9 cellular contexts compared by ENCODE assay signal in the genomic region with DNA sequence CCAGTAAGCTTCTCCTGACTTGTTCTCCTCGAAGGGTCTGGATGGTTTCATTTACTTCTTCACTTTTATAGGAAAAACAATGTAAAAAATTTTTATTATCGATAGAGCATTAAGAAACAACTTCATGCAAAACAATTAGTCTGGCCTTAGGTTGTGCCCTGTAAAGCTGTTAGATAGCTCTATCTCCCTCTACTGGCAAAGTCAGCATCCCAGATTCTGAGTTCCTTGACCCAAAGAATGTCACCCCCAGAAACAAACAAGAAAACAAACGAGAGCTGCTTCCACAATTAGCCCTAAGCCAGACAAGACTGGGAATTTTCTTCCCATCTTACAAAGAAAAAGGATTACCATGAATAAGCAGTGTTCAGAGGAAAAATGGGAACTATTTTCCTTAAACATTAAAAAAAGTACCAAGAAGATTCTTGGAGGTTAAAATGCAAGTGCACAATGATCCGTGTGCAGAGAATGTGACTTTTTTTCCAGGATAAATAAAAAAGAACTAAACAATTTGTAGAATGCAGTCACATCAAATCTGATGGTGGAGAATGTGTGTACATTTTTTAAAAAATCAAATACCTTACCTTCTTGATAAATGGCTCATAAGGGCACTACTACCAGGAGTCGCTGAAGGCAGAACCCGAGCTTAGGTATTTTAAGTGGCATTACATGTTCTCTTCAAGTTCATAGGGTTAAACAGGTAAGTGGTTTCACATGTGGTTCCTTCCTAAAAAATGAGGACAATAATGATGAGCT.
A peak's percentile ranks its signal among the peaks of the same experiment; 100 is the strongest.
DNase-seq lines count a peak whose midpoint lies in the region; ATAC-seq and TF ChIP-seq lines count a peak whose summit lies in the region.
"Had no signal": no experiment of that assay in that cellular context is flagged by ENCODE, and none has a peak within 500 bp of the region (broad histone marks: within the 10 kb centered on the region; RNA-seq: fewer than 3 reads in every experiment).

No MANE protein-coding gene starts in this region.

- no peak overlapping the region for H3K27ac Mint-ChIP-seq in GM23338
- H3K27ac Mint-ChIP-seq: stimulated activated naive CD8-positive, alpha-beta T cell treated with anti-CD3 and anti-CD28 coated beads, Interleukin-15, Interleukin-2, amounts not matched to agents 100 ng/mL and 50 ng/mL, for 24 hours had no signal

- in situ Hi-C loops in ACHN (cut with HindIII; ENCODE audit: low pct_ligation_motif_present, low pct_unique_long_range_greater_than_20kb, low sequenced_read_pairs) = no loop called here

- no peaks in the 10 kb centered on the region for H3K9me3 Mint-ChIP-seq in GM23338
- H3K9me3 Mint-ChIP-seq: stimulated activated naive CD8-positive, alpha-beta T cell treated with anti-CD3 and anti-CD28 coated beads, Interleukin-15, Interleukin-2, amounts not matched to agents 100 ng/mL and 50 ng/mL, for 24 hours had no signal

- no peak overlapping the region for H3K4me3 ChIP-seq in GM23338

- no peaks in the 10 kb centered on the region for H3K27me3 ChIP-seq in GM23338 (ENCODE audit: insufficient read depth)

- ATAC-seq in GM23338 = peak; percentile 92
- no peak for ATAC-seq in GM19351 (IDR thresholded peaks at IDR 0.05; ENCODE audit: unreplicated experiment)
- ATAC-seq in HG03571 (IDR thresholded peaks at IDR 0.05; ENCODE audit: unreplicated experiment) = no peak

- TF ChIP-seq CTCF in GM23338 (conservative IDR thresholded peaks at IDR 0.05; ENCODE audit: low read depth in 2 of 2) = peak; percentile 69 to 73

- no peaks in the 10 kb centered on the region for H3K27me3 Mint-ChIP-seq in GM23338 (ENCODE audit: insufficient read depth, low read depth, poor library complexity)
- H3K27me3 Mint-ChIP-seq: stimulated activated naive CD8-positive, alpha-beta T cell treated with anti-CD3 and anti-CD28 coated beads, Interleukin-15, Interleukin-2, amounts not matched to agents 100 ng/mL and 50 ng/mL, for 24 hours had no signal

- no peaks in the 10 kb centered on the region for H3K36me3 Mint-ChIP-seq in GM23338 (ENCODE audit: low read depth)

- no peak overlapping the region for H3K4me3 Mint-ChIP-seq in GM23338
- H3K4me3 Mint-ChIP-seq: stimulated activated naive CD8-positive, alpha-beta T cell treated with anti-CD3 and anti-CD28 coated beads, Interleukin-15, Interleukin-2, amounts not matched to agents 100 ng/mL and 50 ng/mL, for 24 hours had no signal

- no peaks in the 10 kb centered on the region for H3K4me1 Mint-ChIP-seq in GM23338

- H3K79me2 ChIP-seq in GM23338 (replicated peaks; ENCODE audit: insufficient read depth) = no peaks in the 10 kb centered on the region

- DNase-seq in ACHN (peak; percentile 23), GM23338 (ENCODE audit: low spot score) (peak; percentile 77), RPMI8226 (peak; percentile 13), glomerular visceral epithelial cell (ENCODE audit: extremely low spot score) (peak; percentile 30), smooth muscle cell of the brain vasculature (ENCODE audit: low read depth, low spot score) (peak; percentile 9)
- DNase-seq in effector CD4-positive, alpha-beta T cell = no peak

- no peaks in the 10 kb centered on the region for H3F3A ChIP-seq in GM23338 (replicated peaks; ENCODE audit: low read depth)

- H3K27ac ChIP-seq in GM23338 (ENCODE audit: low read depth) = no peak overlapping the region

- H3K4me2 ChIP-seq in GM23338 = no peak overlapping the region

- no peak overlapping the region for H2AFZ ChIP-seq in GM23338

- no peaks in the 10 kb centered on the region for H3K9me2 ChIP-seq in GM23338 (ENCODE audit: insufficient read depth)

- H3K36me3 ChIP-seq in GM23338 (ENCODE audit: insufficient read depth) = no peaks in the 10 kb centered on the region

- no peaks in the 10 kb centered on the region for H3K4me1 ChIP-seq in GM23338 (ENCODE audit: insufficient read depth)

- H4K20me1 ChIP-seq in GM23338 (replicated peaks; ENCODE audit: insufficient read depth) = no peaks in the 10 kb centered on the region

TF ChIP-seq in GM23338, 12 proteins besides CTCF, POLR2A, EP300 and RAD21 (continues in another document):
- TF ChIP-seq EZH2phosphoT487 (IDR thresholded peaks at IDR 0.05; ENCODE audit: unreplicated experiment) (no peak), POLR2AphosphoS5 (IDR thresholded peaks at IDR 0.05; ENCODE audit: low read depth) (no peak), CREB1 (CRISPR knock-in tag; IDR thresholded peaks at IDR 0.05; ENCODE audit: low read depth) (no peak), ZNF114 (CRISPR knock-in tag; IDR thresholded peaks at IDR 0.05) (no peak), NANOG (IDR thresholded peaks at IDR 0.05; ENCODE audit: borderline replicate concordance) (no peak), STAT1 (IDR thresholded peaks at IDR 0.05; ENCODE audit: unreplicated experiment) (no peak), ZNF331 (CRISPR knock-in tag; IDR thresholded peaks at IDR 0.05; ENCODE audit: low read depth) (no peak)
- TF ChIP-seq, protein P1, sequence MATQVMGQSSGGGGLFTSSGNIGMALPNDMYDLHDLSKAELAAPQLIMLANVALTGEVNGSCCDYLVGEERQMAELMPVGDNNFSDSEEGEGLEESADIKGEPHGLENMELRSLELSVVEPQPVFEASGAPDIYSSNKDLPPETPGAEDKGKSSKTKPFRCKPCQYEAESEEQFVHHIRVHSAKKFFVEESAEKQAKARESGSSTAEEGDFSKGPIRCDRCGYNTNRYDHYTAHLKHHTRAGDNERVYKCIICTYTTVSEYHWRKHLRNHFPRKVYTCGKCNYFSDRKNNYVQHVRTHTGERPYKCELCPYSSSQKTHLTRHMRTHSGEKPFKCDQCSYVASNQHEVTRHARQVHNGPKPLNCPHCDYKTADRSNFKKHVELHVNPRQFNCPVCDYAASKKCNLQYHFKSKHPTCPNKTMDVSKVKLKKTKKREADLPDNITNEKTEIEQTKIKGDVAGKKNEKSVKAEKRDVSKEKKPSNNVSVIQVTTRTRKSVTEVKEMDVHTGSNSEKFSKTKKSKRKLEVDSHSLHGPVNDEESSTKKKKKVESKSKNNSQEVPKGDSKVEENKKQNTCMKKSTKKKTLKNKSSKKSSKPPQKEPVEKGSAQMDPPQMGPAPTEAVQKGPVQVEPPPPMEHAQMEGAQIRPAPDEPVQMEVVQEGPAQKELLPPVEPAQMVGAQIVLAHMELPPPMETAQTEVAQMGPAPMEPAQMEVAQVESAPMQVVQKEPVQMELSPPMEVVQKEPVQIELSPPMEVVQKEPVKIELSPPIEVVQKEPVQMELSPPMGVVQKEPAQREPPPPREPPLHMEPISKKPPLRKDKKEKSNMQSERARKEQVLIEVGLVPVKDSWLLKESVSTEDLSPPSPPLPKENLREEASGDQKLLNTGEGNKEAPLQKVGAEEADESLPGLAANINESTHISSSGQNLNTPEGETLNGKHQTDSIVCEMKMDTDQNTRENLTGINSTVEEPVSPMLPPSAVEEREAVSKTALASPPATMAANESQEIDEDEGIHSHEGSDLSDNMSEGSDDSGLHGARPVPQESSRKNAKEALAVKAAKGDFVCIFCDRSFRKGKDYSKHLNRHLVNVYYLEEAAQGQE (IDR thresholded peaks at IDR 0.05; ENCODE audit: unreplicated experiment) = no peak
- TF ChIP-seq, protein P2, sequence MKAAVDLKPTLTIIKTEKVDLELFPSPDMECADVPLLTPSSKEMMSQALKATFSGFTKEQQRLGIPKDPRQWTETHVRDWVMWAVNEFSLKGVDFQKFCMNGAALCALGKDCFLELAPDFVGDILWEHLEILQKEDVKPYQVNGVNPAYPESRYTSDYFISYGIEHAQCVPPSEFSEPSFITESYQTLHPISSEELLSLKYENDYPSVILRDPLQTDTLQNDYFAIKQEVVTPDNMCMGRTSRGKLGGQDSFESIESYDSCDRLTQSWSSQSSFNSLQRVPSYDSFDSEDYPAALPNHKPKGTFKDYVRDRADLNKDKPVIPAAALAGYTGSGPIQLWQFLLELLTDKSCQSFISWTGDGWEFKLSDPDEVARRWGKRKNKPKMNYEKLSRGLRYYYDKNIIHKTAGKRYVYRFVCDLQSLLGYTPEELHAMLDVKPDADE (IDR thresholded peaks at IDR 0.05) = no peak
